8 cellular contexts compared by ENCODE assay signal in the genomic region with DNA sequence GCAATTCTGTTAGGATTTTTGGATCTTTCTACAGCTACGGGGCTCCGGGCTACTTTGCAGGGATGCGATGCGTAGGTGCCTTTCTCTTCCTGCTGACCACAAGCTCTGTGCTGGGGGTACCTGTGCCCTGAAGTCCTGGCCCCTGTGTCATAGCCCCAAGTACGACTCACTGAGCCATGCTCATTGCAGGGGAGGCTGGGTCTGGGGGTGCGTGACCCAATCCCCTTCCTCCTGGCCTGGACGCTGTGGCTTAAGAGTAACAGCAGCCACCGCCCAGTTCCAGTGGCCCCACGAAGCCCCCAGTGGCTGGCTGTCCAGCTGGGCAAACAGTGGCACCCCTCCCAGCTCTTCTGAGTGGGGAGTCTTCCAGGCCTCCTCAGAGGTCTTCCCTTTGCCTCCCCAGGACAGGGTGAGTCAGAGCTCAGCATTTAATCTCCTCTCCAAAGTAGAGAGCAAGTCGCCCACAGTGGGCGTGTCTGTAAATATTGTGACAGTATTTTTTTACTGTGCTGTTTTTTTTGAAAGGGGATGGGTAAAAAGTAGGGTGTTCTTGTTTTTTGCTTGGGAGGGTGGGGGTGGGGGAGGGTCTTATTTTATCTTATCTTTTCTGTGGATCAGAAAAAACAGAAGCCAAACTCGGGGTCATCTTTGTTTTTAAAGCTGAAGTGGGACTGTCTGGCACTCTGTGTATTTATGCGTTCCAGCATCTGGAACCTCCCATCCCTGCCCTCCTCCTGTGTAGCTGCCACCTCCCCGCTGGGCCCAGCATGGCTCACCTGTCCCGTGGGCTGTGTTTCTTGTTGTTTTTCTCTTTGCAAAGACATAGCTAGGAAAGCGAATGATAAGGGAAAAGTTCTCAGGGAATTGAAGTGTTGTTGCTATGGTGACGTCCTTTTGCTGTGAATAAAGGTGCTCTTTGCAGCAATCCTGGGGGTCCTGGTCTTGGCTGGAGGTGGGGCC. TPM values are rescaled to one million over a fixed set of nuclear protein-coding genes. Genes with fewer than 3 reads are reported as not detected.
DNase-seq lines count a peak whose midpoint lies in the region; ATAC-seq and TF ChIP-seq lines count a peak whose summit lies in the region.

No MANE protein-coding gene starts in this region.

- 72 to 77% (median 77%) methylated on average over 16 to 17 of the region's 17 CpGs for WGBS in ovary, 3 donors

- CTCF ChIA-PET in activated CD4-positive, alpha-beta T cell treated with anti-CD3 and anti-CD28 coated beads for 36 hours (lab: Charles Lee) = interaction anchor here (0.7 to 1.8 kb wide), 3 partner anchors 17 to 694 kb away, joined by 3 to 5 read pairs (median 3); no protein-coding TSS in a partner anchor
- CTCF ChIA-PET in MCF 10A (lab: Yijun Ruan, JAX) = interaction anchor here (0.6 kb wide), 1 partner anchor 41 kb away, joined by 4 read pairs; no protein-coding TSS in a partner anchor

- TF ChIP-seq CTCF in RWPE2 (IDR thresholded peaks at IDR 0.05; ENCODE audit: poor library complexity, severe bottlenecking) (no peak), MCF 10A (IDR thresholded peaks at IDR 0.05; ENCODE audit: unreplicated experiment) (no peak), natural killer cell (IDR thresholded peaks at IDR 0.05) (no peak), ovary (IDR thresholded peaks at IDR 0.05) (no peak), dorsolateral prefrontal cortex (IDR thresholded peaks at IDR 0.05 in 54 of 56, conservative IDR thresholded peaks at IDR 0.05 in 2 of 56; ENCODE audit: low read depth in 1 of 56, partially characterized antibody in 56 of 56) (no peak)

- H3K27ac ChIP-seq in RWPE2 (ENCODE audit: poor library complexity, severe bottlenecking) = peak overlapping the region; percentile 65
- H3K27ac ChIP-seq in ovary = no peak overlapping the region
- peak overlapping the region in 3 of 59 donors; percentile 4 to 70 (median 19) for H3K27ac ChIP-seq in dorsolateral prefrontal cortex

- TF ChIP-seq POLR2A in ovary (IDR thresholded peaks at IDR 0.05) = no peak

- peaks cover 53% of the 10 kb centered on the region for H3K4me1 Mint-ChIP-seq in activated CD4-positive, alpha-beta T cell treated with anti-CD3 and anti-CD28 coated beads for 36 hours
- H3K4me1 Mint-ChIP-seq in MCF 10A (ENCODE audit: insufficient read depth, unreplicated experiment) (peaks cover 29% of the 10 kb centered on the region), natural killer cell (peaks cover 31 to 57% of the 10 kb centered on the region in 2 donors)

- no peaks in the 10 kb centered on the region for H3K27me3 ChIP-seq in RWPE2 (ENCODE audit: insufficient read depth, poor library complexity, severe bottlenecking)
- H3K27me3 ChIP-seq in ovary = no peaks in the 10 kb centered on the region
- H3K27me3 ChIP-seq in dorsolateral prefrontal cortex = peaks cover 0 to 23% (median 0%) of the 10 kb centered on the region in 45 donors

- H3K36me3 Mint-ChIP-seq in activated CD4-positive, alpha-beta T cell treated with anti-CD3 and anti-CD28 coated beads for 36 hours (ENCODE audit: low read depth) = no peaks in the 10 kb centered on the region
- H3K36me3 Mint-ChIP-seq in MCF 10A (ENCODE audit: insufficient read depth, unreplicated experiment) = peaks cover 5% of the 10 kb centered on the region
- no peaks in the 10 kb centered on the region for H3K36me3 Mint-ChIP-seq in natural killer cell

- no peaks in the 10 kb centered on the region for H3K9me3 ChIP-seq in RWPE2 (ENCODE audit: severe bottlenecking)
- H3K9me3 ChIP-seq in ovary = no peaks in the 10 kb centered on the region

- ATAC-seq in activated CD4-positive, alpha-beta T cell treated with anti-CD3 and anti-CD28 coated beads for 36 hours = peak; percentile 20
- ATAC-seq in RWPE2 (ENCODE audit: low read depth) (no peak), natural killer cell (peak in 1 of 3 donors; percentile 28)

- peak overlapping the region; percentile 73 for H3K27ac Mint-ChIP-seq in activated CD4-positive, alpha-beta T cell treated with anti-CD3 and anti-CD28 coated beads for 36 hours
- no peak overlapping the region for H3K27ac Mint-ChIP-seq in MCF 10A (ENCODE audit: low read depth, unreplicated experiment)
- H3K27ac Mint-ChIP-seq in natural killer cell = peak overlapping the region; percentile 90 to 97

- H3K4me3 ChIP-seq in RWPE2 (ENCODE audit: severe bottlenecking) (no peak overlapping the region), ovary (no peak overlapping the region), dorsolateral prefrontal cortex (no peak overlapping the region)

- H3K36me3 ChIP-seq in RWPE2 (ENCODE audit: low read depth) (no peaks in the 10 kb centered on the region), ovary (no peaks in the 10 kb centered on the region)

- POLR2A ChIA-PET in activated CD4-positive, alpha-beta T cell treated with anti-CD3 and anti-CD28 coated beads for 36 hours (lab: Charles Lee) = interaction anchor here (0.7 kb wide), 1 partner anchor 18 kb away, joined by 3 read pairs; no protein-coding TSS in a partner anchor
- POLR2A ChIA-PET in MCF 10A (lab: Yijun Ruan, JAX) = interaction anchor here (0.7 to 1.2 kb wide), 3 partner anchors 25 to 1001 kb away, joined by 4 to 5 read pairs (median 4); no protein-coding TSS in a partner anchor

- H3K4me1 ChIP-seq in RWPE2 (ENCODE audit: insufficient read depth, poor library complexity, severe bottlenecking) (peaks cover 58% of the 10 kb centered on the region), ovary (ENCODE audit: insufficient read depth) (peaks cover 4% of the 10 kb centered on the region)

- H3K9me3 Mint-ChIP-seq in activated CD4-positive, alpha-beta T cell treated with anti-CD3 and anti-CD28 coated beads for 36 hours (ENCODE audit: low read depth) = no peaks in the 10 kb centered on the region
- H3K9me3 Mint-ChIP-seq in MCF 10A (ENCODE audit: unreplicated experiment) (no peaks in the 10 kb centered on the region), natural killer cell (no peaks in the 10 kb centered on the region)

- no TSS peak for BruUV-seq in MCF 10A (replicated peaks; lab: Mats Ljungman, UMichigan)

- TF ChIP-seq EP300 in ovary (IDR thresholded peaks at IDR 0.05) = no peak

- H3K27me3 Mint-ChIP-seq in activated CD4-positive, alpha-beta T cell treated with anti-CD3 and anti-CD28 coated beads for 36 hours = no peaks in the 10 kb centered on the region
- H3K27me3 Mint-ChIP-seq in MCF 10A (ENCODE audit: insufficient read depth, unreplicated experiment) = no peaks in the 10 kb centered on the region
- no peaks in the 10 kb centered on the region for H3K27me3 Mint-ChIP-seq in natural killer cell (ENCODE audit: low read depth in 2 of 2)

- intact Hi-C loops in activated CD4-positive, alpha-beta T cell treated with anti-CD3 and anti-CD28 coated beads for 36 hours (cut with DNase I, micrococcal nuclease) = loop anchor here in 1 of 2 experiments (10.0 kb wide), 1 partner anchor 317 kb away; the partner anchor contains the start of gene GNA12
- intact Hi-C loops in MCF 10A (cut with micrococcal nuclease) (no loop called here), natural killer cell (cut with micrococcal nuclease) (loop anchor here (10.0 kb wide), 1 partner anchor 1283 kb away; no protein-coding TSS in a partner anchor), ovary (cut with DNase I) (no loop called here), dorsolateral prefrontal cortex (cut with DNase I) (loop anchor here in 1 of 2 donors (10.0 kb wide), 1 partner anchor 283 kb away; the partner anchor contains the start of genes MRM2 and NUDT1)

- no peak overlapping the region for H3K4me3 Mint-ChIP-seq in activated CD4-positive, alpha-beta T cell treated with anti-CD3 and anti-CD28 coated beads for 36 hours
- no peak overlapping the region for H3K4me3 Mint-ChIP-seq in MCF 10A (ENCODE audit: unreplicated experiment)
- peak overlapping the region; percentile 82 for H3K4me3 Mint-ChIP-seq in natural killer cell

- DNase-seq in activated CD4-positive, alpha-beta T cell treated with anti-CD3 and anti-CD28 coated beads for 36 hours = peak; percentile 77
- DNase-seq in activated CD4-positive, alpha-beta T cell treated with anti-CD3 and anti-CD28 coated beads for 1 hour = no peak
- DNase-seq in RWPE2 (ENCODE audit: low spot score) (peak; percentile 34), MCF 10A (ENCODE audit: unreplicated experiment) (peak; percentile 69), natural killer cell (peak; percentile 51), ovary (no peak), medulla oblongata (ENCODE audit: extremely low spot score) (no peak), dorsolateral prefrontal cortex (no peak)

RNA-seq across cellular contexts. Expression of gene LFNG, which starts 8.2 kb away (rescaled TPM):
- 10 to 100 TPM; 14.9 to 23.3 TPM for total RNA-seq in activated CD4-positive, alpha-beta T cell treated with anti-CD3 and anti-CD28 coated beads for 36 hours
- total RNA-seq in MCF 10A (2022) = 1.7 and 2.4 TPM in 2 replicates
- 100 to 1,000 TPM; 140 to 191 (median 176) TPM for total RNA-seq in natural killer cell
- 1 to 10 TPM in 6 of 7 donors, under 1 TPM in 1; 0.86 to 8.2 (median 3.3) TPM for total RNA-seq in ovary
- 1 to 10 TPM; 2.3 to 4.1 TPM for polyA plus RNA-seq in ovary
- total RNA-seq in dorsolateral prefrontal cortex = 10 to 100 TPM in 110 of 120 experiments, 1 to 10 TPM in 10; 7.5 to 44.5 (median 15.8) TPM

RNA-seq across cellular contexts. Expression of gene BRAT1, which starts 27.5 kb away (rescaled TPM):
- total RNA-seq in activated CD4-positive, alpha-beta T cell treated with anti-CD3 and anti-CD28 coated beads for 36 hours = 10 to 100 TPM; 34.7 to 35.9 TPM
- total RNA-seq in MCF 10A (2022) (15.4 and 18.0 TPM in 2 replicates), natural killer cell (10 to 100 TPM; 24.9 to 26.7 (median 25.6) TPM), ovary (10 to 100 TPM; 26.9 to 33.5 (median 30.2) TPM), dorsolateral prefrontal cortex (10 to 100 TPM; 16.7 to 38.4 (median 24.9) TPM)
- polyA plus RNA-seq in ovary = 10 to 100 TPM in 1 of 2 donors, 1 to 10 TPM in 1; 1.3 to 39.1 TPM

RNA-seq across cellular contexts. Expression of gene IQCE, which starts 31.0 kb away (rescaled TPM):
- 1 to 10 TPM; 7.2 to 8.4 TPM for total RNA-seq in activated CD4-positive, alpha-beta T cell treated with anti-CD3 and anti-CD28 coated beads for 36 hours
- total RNA-seq in MCF 10A (2022) (16.7 and 23.9 TPM in 2 replicates), natural killer cell (10 to 100 TPM in 2 of 3 donors, 1 to 10 TPM in 1; 9.6 to 13.5 (median 11.3) TPM), ovary (10 to 100 TPM in 6 of 7 donors, 1 to 10 TPM in 1; 7.2 to 19.2 (median 14.1) TPM), dorsolateral prefrontal cortex (10 to 100 TPM; 26.3 to 72.5 (median 45.2) TPM)
- polyA plus RNA-seq in ovary = 1 to 10 TPM; 4.4 to 6.8 TPM

RNA-seq across cellular contexts. Expression of gene GRIFIN, which starts 51.6 kb away (rescaled TPM):
- not detected for total RNA-seq in activated CD4-positive, alpha-beta T cell treated with anti-CD3 and anti-CD28 coated beads for 36 hours
- not detected in 2 replicates for total RNA-seq in MCF 10A (2022)
- not detected for total RNA-seq in natural killer cell
- total RNA-seq in ovary = not detected
- polyA plus RNA-seq in ovary = not detected
- total RNA-seq in dorsolateral prefrontal cortex = not detected

Comparison
In these comparisons a context has a peak if more than half of its experiments do, and no peak if none do; other contexts are left out.
1. DNase-seq: peak in activated CD4-positive, alpha-beta T cell treated with anti-CD3 and anti-CD28 coated beads for 36 hours (single experiment), RWPE2 (single experiment), MCF 10A (single experiment) and natural killer cell (single experiment); none in activated CD4-positive, alpha-beta T cell treated with anti-CD3 and anti-CD28 coated beads for 1 hour (single experiment), ovary (0 of 5), medulla oblongata (single experiment) and dorsolateral prefrontal cortex (0 of 10).